17 cellular contexts compared by ENCODE assay signal in the genomic region with DNA sequence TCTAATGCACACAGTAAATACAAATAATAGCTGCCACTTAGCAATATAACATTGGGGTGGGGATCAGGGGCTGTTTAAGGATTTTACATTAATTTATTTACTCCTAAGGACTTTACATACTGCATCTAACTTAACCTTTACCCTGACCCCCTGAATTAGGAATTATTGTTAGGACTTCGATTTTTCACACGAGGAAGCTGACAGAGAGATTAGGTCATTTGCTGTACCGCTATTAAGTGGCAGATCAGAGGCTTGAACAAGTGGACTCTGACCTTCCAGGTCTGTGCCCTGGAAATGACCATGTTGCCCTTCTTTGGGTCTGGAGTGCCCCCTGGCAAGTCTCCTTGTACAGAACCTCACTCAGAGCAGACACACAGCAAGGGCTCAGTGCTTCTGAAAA.
"Had no signal": no experiment of that assay in that cellular context is flagged by ENCODE, and none has a peak within 500 bp of the region (broad histone marks: within the 10 kb centered on the region; RNA-seq: fewer than 3 reads in every experiment).

No MANE protein-coding gene starts in this region.

- H3K4me1 ChIP-seq: prostate gland had no signal

- H3K9ac ChIP-seq: neural progenitor cell had no signal

- H3K4me3 ChIP-seq: left ventricle myocardium inferior, lung, neural progenitor cell, ovary, prostate gland, testis, thyroid gland, transverse colon, vagina had no signal

- H3K36me3 ChIP-seq: left ventricle myocardium inferior, neural progenitor cell, ovary, prostate gland, stomach, thyroid gland, transverse colon, upper lobe of left lung, vagina had no signal

- H3K27ac ChIP-seq: left ventricle myocardium inferior, neural progenitor cell, ovary, prostate gland, skin epidermis, stomach, testis, thyroid gland, transverse colon, vagina had no signal

- H3K9me3 ChIP-seq: left ventricle myocardium inferior, ovary, prostate gland, stomach, testis, thyroid gland, transverse colon, upper lobe of left lung, vagina had no signal

- H3K27ac Mint-ChIP-seq: nephron progenitor cell, neural progenitor cell had no signal

- H3K27me3 ChIP-seq: ovary, stomach, testis, thyroid gland, transverse colon, upper lobe of left lung, vagina had no signal

- H3K4me3 Mint-ChIP-seq: nephron progenitor cell had no signal

- H3K36me3 Mint-ChIP-seq: mesothelial cell of epicardium; naive B cell; natural killer cell; neural progenitor cell; stimulated activated naive B cell treated with anti-CD40 and anti-IgM and Interleukin-4, amounts not matched to agents 10 μg/mL and 1 μg/mL and 100 μg/mL, for 72 hours had no signal

- H3K4me2 ChIP-seq: neural progenitor cell had no signal

- H2AFZ ChIP-seq: neural progenitor cell had no signal
